11 cellular contexts compared by ENCODE assay signal in genomic region chr20:50304883-50305635, GRCh38.
DNase-seq lines count a peak whose midpoint lies in the region; ATAC-seq and TF ChIP-seq lines count a peak whose summit lies in the region.
"Had no signal": no experiment of that assay in that cellular context is flagged by ENCODE, and none has a peak within 500 bp of the region (broad histone marks: within the 10 kb centered on the region; RNA-seq: fewer than 3 reads in every experiment).

No MANE protein-coding gene starts in this region.

- 63% methylated on average over 11 of the region's 14 CpGs for WGBS in mammary epithelial cell (ENCODE audit: low coverage, missing lambda C conversion rate)

- H3K4me3 ChIP-seq in mammary epithelial cell (replicated peaks in 1 of 3; ENCODE audit: insufficient read depth in 1 of 3, low read depth in 2 of 3, low read length in 3 of 3): no peak overlapping the region
- no peak overlapping the region for H3K4me3 ChIP-seq in skin epidermis
- H3K4me3 ChIP-seq in Caco-2 (ENCODE audit: low read depth, low read length): no peak overlapping the region

- H3K79me2 ChIP-seq in mammary epithelial cell (ENCODE audit: insufficient read depth, low read length): no peaks in the 10 kb centered on the region

- H3K9me3 ChIP-seq in mammary epithelial cell (replicated peaks; ENCODE audit: insufficient read depth, low read length) (no peaks in the 10 kb centered on the region), Caco-2 (no peaks in the 10 kb centered on the region)

- H3K27me3 ChIP-seq in mammary epithelial cell (ENCODE audit: insufficient read depth, low read length): no peaks in the 10 kb centered on the region
- no peaks in the 10 kb centered on the region for H3K27me3 ChIP-seq in layer of hippocampus (ENCODE audit: control insufficient read depth, insufficient read depth, low read length)
- no peaks in the 10 kb centered on the region for H3K27me3 ChIP-seq in Caco-2 (replicated peaks; ENCODE audit: control insufficient read depth, insufficient read depth, low read length)

- POLR2A ChIA-PET in Caco-2 (lab: Charles Lee): no interaction called here

- H3K27me3 Mint-ChIP-seq in Caco-2 (ENCODE audit: insufficient read depth, unreplicated experiment): peaks cover 3% of the 10 kb centered on the region

- in situ Hi-C loops in mammary epithelial cell (cut with MboI; ENCODE audit: low sequenced_read_pairs in 2 of 2): no loop called here

- H3K9ac ChIP-seq in mammary epithelial cell (ENCODE audit: insufficient read depth, low read length): no peak overlapping the region

- H3K27ac ChIP-seq in mammary epithelial cell (ENCODE audit: insufficient read depth, low read depth, low read length) (no peak overlapping the region), layer of hippocampus (ENCODE audit: low read depth, low read length) (peak overlapping the region; percentile 59), skin epidermis (peak overlapping the region; percentile 15 to 94 (median 82))

- peaks cover 36% of the 10 kb centered on the region for H3K4me1 ChIP-seq in mammary epithelial cell (ENCODE audit: insufficient read depth, low read length)
- H3K4me1 ChIP-seq in Caco-2: peaks cover 16% of the 10 kb centered on the region

- no peak overlapping the region for H3K4me2 ChIP-seq in mammary epithelial cell (ENCODE audit: insufficient read depth, low read depth, low read length)

- no peaks in the 10 kb centered on the region for H3K36me3 ChIP-seq in mammary epithelial cell (ENCODE audit: insufficient read depth, low read length)
- H3K36me3 ChIP-seq in Caco-2 (ENCODE audit: control insufficient read depth, insufficient read depth, low read length): no peaks in the 10 kb centered on the region

- H3K4me1 Mint-ChIP-seq in Caco-2 (ENCODE audit: low read depth, unreplicated experiment): peaks cover 14% of the 10 kb centered on the region

- no peak overlapping the region for H3K27ac Mint-ChIP-seq in Caco-2 (ENCODE audit: unreplicated experiment)

- H3K9me3 Mint-ChIP-seq in Caco-2 (ENCODE audit: unreplicated experiment): peaks cover 9% of the 10 kb centered on the region

- CTCF ChIA-PET in mammary epithelial cell (lab: Charles Lee; ENCODE audit: low non-redundant PET): interaction anchor here (0.5 kb wide), 1 partner anchor 118 kb away, joined by 7 read pairs; no protein-coding TSS in a partner anchor
- CTCF ChIA-PET in Caco-2 (lab: Charles Lee): interaction anchor here (0.8 kb wide), 1 partner anchor 185 kb away, joined by 3 read pairs; no protein-coding TSS in a partner anchor

- no peak overlapping the region for H3K4me3 Mint-ChIP-seq in Caco-2 (ENCODE audit: unreplicated experiment)

- dilution Hi-C loops in mammary epithelial cell (cut with HindIII; ENCODE audit: low sequenced_read_pairs): loop anchor here (5.0 kb wide), 1 partner anchor 58 kb away; no protein-coding TSS in a partner anchor

- H2AFZ ChIP-seq in mammary epithelial cell (ENCODE audit: low read depth, low read length): peak overlapping the region; percentile 72

- no peaks in the 10 kb centered on the region for H3K36me3 Mint-ChIP-seq in Caco-2 (ENCODE audit: insufficient read depth, unreplicated experiment)

- H4K20me1 ChIP-seq in mammary epithelial cell (ENCODE audit: insufficient read depth, low read length): no peaks in the 10 kb centered on the region

- TF ChIP-seq CTCF in mammary epithelial cell (conservative IDR thresholded peaks at IDR 0.05 in 1 of 2, IDR thresholded peaks at IDR 0.05 in 1 of 2; ENCODE audit: extremely low read depth in 1 of 2, insufficient read depth in 1 of 2, low read depth in 1 of 2, low read length in 2 of 2) (no peak), Caco-2 (IDR thresholded peaks at IDR 0.05; ENCODE audit: insufficient read depth in 1 of 2, low read depth in 1 of 2, low read length in 1 of 2, severe bottlenecking in 1 of 2, unreplicated experiment in 1 of 2) (no peak)

- BruUV-seq in mammary epithelial cell (replicated peaks; lab: Mats Ljungman, UMichigan): no TSS peak
- no TSS peak for BruUV-seq in Caco-2 (replicated peaks; lab: Mats Ljungman, UMichigan)

- ATAC-seq in HG02571 (IDR thresholded peaks at IDR 0.05; ENCODE audit: unreplicated experiment): no peak

- intact Hi-C loops in mammary epithelial cell (cut with micrococcal nuclease): loop anchor here (5.0 kb wide), 3 partner anchors 63 to 157 kb away; no protein-coding TSS in a partner anchor
- intact Hi-C loops in Caco-2 (cut with micrococcal nuclease; ENCODE audit: unreplicated experiment): no loop called here

- DNase-seq in GM03348 (ENCODE audit: low spot score): peak; percentile 95
- peak; percentile 43 for DNase-seq in mammary epithelial cell
- no peak for DNase-seq in Caco-2
- DNase-seq in stimulated activated naive CD4-positive, alpha-beta T cell treated with Interleukin-2 at 50 U/mL for 16 hours (lab: John Stamatoyannopoulos, UW): no peak
- no peak for DNase-seq in mesenteric fat pad (ENCODE audit: low spot score)
- DNase-seq: DND-41; glutamatergic neuron; stimulated activated CD4-positive, alpha-beta T cell treated with anti-CD3 and anti-CD28 coated beads, Interleukin-1b, Interleukin-23, amount 100 ng/mL, for 48 hours had no signal

Comparison
In these comparisons a context has a peak if more than half of its experiments do, and no peak if none do; other contexts are left out.
1. DNase-seq: peak in GM03348 (single experiment) and mammary epithelial cell (single experiment); none in Caco-2 (0 of 2), stimulated activated naive CD4-positive, alpha-beta T cell treated with Interleukin-2 at 50 U/mL for 16 hours (single experiment) and mesenteric fat pad (single experiment).